In genomic region chr12:72274926-72275325, GRCh38 we compare ENCODE assay signal across 16 cellular contexts. TPM values are rescaled to one million over a fixed set of nuclear protein-coding genes. Genes with fewer than 3 reads are reported as not detected.
DNase-seq lines count a peak whose midpoint lies in the region; ATAC-seq and TF ChIP-seq lines count a peak whose summit lies in the region.
"Had no signal": no experiment of that assay in that cellular context is flagged by ENCODE, and none has a peak within 500 bp of the region (broad histone marks: within the 10 kb centered on the region; RNA-seq: fewer than 3 reads in every experiment).

No MANE protein-coding gene starts in this region.

- DNase-seq in NCI-H2171 treated with DMSO at 0.1 percent for 48 hours (lab: John Stamatoyannopoulos, UW), result peak; percentile 36
- no peak for DNase-seq in NCI-H2171 (lab: John Stamatoyannopoulos, UW)
- DNase-seq in amniotic epithelial cell (ENCODE audit: low read depth), result peak; percentile 75
- peak; percentile 41 for DNase-seq in kidney tubule cell (ENCODE audit: low spot score)
- no peak for DNase-seq in upper lobe of right lung
- DNase-seq in superior temporal gyrus (ENCODE audit: extremely low spot score), result no peak
- DNase-seq: activated CD4-positive, CD25-positive, alpha-beta regulatory T cell treated with anti-CD3 and anti-CD28 coated beads, Interleukin-2, amount 50 U/mL, for 72 hours; activated T-cell treated with anti-CD3 and anti-CD28 coated beads, Interleukin-2, amount 50 U/mL, for 72 hours; DMS53; NCI-H2227 treated with DMSO at 0.1 percent for 48 hours; nucleus accumbens; stimulated activated naive CD4-positive, alpha-beta T cell treated with Interleukin-2 at 50 U/mL for 16 hours had no signal

- intact Hi-C loops in upper lobe of right lung (cut with DNase I), result no loop called here

- peaks cover 29% of the 10 kb centered on the region for H3K27me3 ChIP-seq in upper lobe of right lung

- H3K9me3 ChIP-seq in upper lobe of right lung, result no peaks in the 10 kb centered on the region

- H3K4me1 ChIP-seq in upper lobe of right lung, result peaks cover 5% of the 10 kb centered on the region

- no peaks in the 10 kb centered on the region for H3K36me3 ChIP-seq in upper lobe of right lung

- no peak for TF ChIP-seq CTCF in upper lobe of right lung (IDR thresholded peaks at IDR 0.05)

- ATAC-seq in upper lobe of right lung (peak; percentile 16), GM21723 (IDR thresholded peaks at IDR 0.05; ENCODE audit: unreplicated experiment) (no peak), GM18517 (IDR thresholded peaks at IDR 0.05; ENCODE audit: unreplicated experiment) (no peak)
- ATAC-seq: activated T-cell treated with anti-CD3 and anti-CD28 coated beads, Interleukin-2, amount 50 U/mL, for 72 hours had no signal

- H3K4me3 ChIP-seq in upper lobe of right lung, result peak overlapping the region; percentile 55

- no peak overlapping the region for H3K27ac ChIP-seq in upper lobe of right lung
- H3K27ac ChIP-seq: 22Rv1 had no signal

RNA-seq across cellular contexts. Expression of gene TRHDE, which starts 2.8 kb away (rescaled TPM):
- total RNA-seq in upper lobe of right lung, result 7.3 TPM
- total RNA-seq: activated T-cell treated with anti-CD3 and anti-CD28 coated beads, Interleukin-2, amount 50 U/mL, for 72 hours; LHCN-M2 had no signal

Comparison
In these comparisons a context has a peak if more than half of its experiments do, and no peak if none do; other contexts are left out.
1. DNase-seq: peak in NCI-H2171 treated with DMSO at 0.1 percent for 48 hours (single experiment), amniotic epithelial cell (single experiment) and kidney tubule cell (single experiment); none in NCI-H2171 (single experiment), upper lobe of right lung (single experiment) and superior temporal gyrus (single experiment).